ENCODE assay signal across 8 cellular contexts in the genomic region with DNA sequence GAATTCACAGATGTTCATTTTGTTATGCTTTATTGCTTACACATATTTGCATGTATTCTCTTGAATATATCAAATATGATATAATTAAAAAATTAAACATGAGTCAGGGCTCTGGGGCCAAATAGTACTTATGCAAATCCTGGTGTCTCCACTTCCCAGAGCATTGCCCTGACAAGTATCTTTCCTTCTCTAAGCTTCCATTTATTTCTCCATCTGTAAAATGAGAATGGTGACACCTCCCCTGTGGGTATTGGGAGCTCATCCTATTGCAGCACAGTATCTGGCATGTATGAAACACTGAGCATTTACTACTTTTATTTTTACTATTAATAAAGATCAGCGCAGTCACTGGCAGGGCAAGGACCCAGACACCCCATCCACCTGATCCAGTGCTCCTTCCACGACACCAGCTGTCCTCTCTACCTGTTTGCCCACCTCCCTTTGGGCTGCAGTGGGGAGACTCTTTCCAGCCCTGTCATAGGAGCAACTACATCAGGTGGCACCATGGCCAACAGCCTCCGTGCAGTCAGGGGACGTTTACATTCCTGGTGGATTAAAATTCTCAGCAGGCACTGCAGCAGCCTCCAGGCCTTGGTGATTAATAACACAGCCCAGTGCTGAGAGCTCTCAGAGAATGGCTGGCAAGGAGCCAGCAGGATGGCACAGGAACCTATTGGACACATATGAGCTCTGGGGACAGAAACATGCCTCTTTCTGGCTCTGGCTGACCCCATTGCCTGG.
A peak's percentile ranks its signal among the peaks of the same experiment; 100 is the strongest.
DNase-seq lines count a peak whose midpoint lies in the region; ATAC-seq and TF ChIP-seq lines count a peak whose summit lies in the region.

No MANE protein-coding gene starts in this region.

- CTCF ChIA-PET in HCT116 (lab: Charles Lee) = no interaction called here
- CTCF ChIA-PET in RWPE1 (lab: Yijun Ruan, JAX) = no interaction called here

- H3K4me3 ChIP-seq in HCT116 (replicated peaks in 1 of 2; ENCODE audit: low read depth in 1 of 2, low read length in 2 of 2) (no peak overlapping the region), transverse colon (no peak overlapping the region)

- intact Hi-C loops in HCT116 (cut with micrococcal nuclease) = no loop called here
- intact Hi-C loops in transverse colon (cut with DNase I; ENCODE audit: low total_unique reads) = no loop called here

- TF ChIP-seq CTCF in HCT116 (IDR thresholded peaks at IDR 0.05 in 2 of 3, conservative IDR thresholded peaks at IDR 0.05 in 1 of 3; ENCODE audit: borderline replicate concordance in 1 of 3, insufficient read depth in 1 of 3, low read depth in 2 of 3, low read length in 2 of 3) = no peak
- TF ChIP-seq CTCF in RWPE1 (conservative IDR thresholded peaks at IDR 0.05; ENCODE audit: low read depth) = no peak
- TF ChIP-seq CTCF in transverse colon (IDR thresholded peaks at IDR 0.05) = no peak

- TF ChIP-seq EP300 in transverse colon (IDR thresholded peaks at IDR 0.05; ENCODE audit: low read depth) = no peak

- no peak for TF ChIP-seq POLR2A in HCT116 (IDR thresholded peaks at IDR 0.05; ENCODE audit: borderline replicate concordance, extremely low read depth, insufficient read depth, insufficient read length)
- TF ChIP-seq POLR2A in transverse colon (IDR thresholded peaks at IDR 0.05) = no peak

- no peak overlapping the region for H3K9ac ChIP-seq in HCT116 (ENCODE audit: low read length)

- RAD21 ChIA-PET in HCT116 (lab: Charles Lee; ENCODE audit: low non-redundant PET in 1 of 2, low total read pairs in 2 of 2, uncharacterized antibody in 2 of 2, unreplicated experiment in 2 of 2) = no interaction called here

- peaks cover 0 to 2% (median under 1%) of the 10 kb centered on the region in 6 donors for H3K9me3 Mint-ChIP-seq in immature natural killer cell

- H3K36me3 Mint-ChIP-seq in immature natural killer cell = peaks cover 1 to 6% (median 5%) of the 10 kb centered on the region in 3 donors

- peaks cover 5 to 15% (median 9%) of the 10 kb centered on the region in 3 donors for H3K27me3 Mint-ChIP-seq in immature natural killer cell (ENCODE audit: low read depth in 3 of 3)

- DNase-seq in A172 (ENCODE audit: low spot score) = peak; percentile 87
- DNase-seq in HCT116 (ENCODE audit: low read depth, low spot score) = peak; percentile 15
- peak; percentile 72 for DNase-seq in RWPE1 (ENCODE audit: low spot score)
- DNase-seq in globus pallidus (ENCODE audit: low spot score) = peak; percentile 16
- peak; percentile 10 for DNase-seq in transverse colon
- no peak for DNase-seq in immature natural killer cell
- no peak for DNase-seq in stimulated activated CD4-positive, alpha-beta T cell treated with anti-CD3 and anti-CD28 coated beads, Interleukin-1b, Interleukin-23, amount 100 ng/mL, for 48 hours

- no peaks in the 10 kb centered on the region for H4K20me1 ChIP-seq in HCT116 (ENCODE audit: insufficient read depth)

- 46% methylated on average over 4 of the region's 4 CpGs; no CpG with 5 or more reads in 1 of the 2 donors for WGBS in transverse colon (ENCODE audit: low coverage in 1 of 2), 2 donors

- BruUV-seq in HCT116 (replicated peaks; lab: Mats Ljungman, UMichigan) = no TSS peak

- H3K27ac Mint-ChIP-seq in immature natural killer cell = no peak overlapping the region

- peaks cover 28 to 29% of the 10 kb centered on the region in 2 donors for H3K4me1 Mint-ChIP-seq in immature natural killer cell

- H3K79me2 ChIP-seq in HCT116 (ENCODE audit: insufficient read depth, low read length) = no peaks in the 10 kb centered on the region

- H3K9me3 ChIP-seq in HCT116 (ENCODE audit: control insufficient read depth in 1 of 2, insufficient read depth in 1 of 2, low read depth in 1 of 2, low read length in 2 of 2) (no peaks in the 10 kb centered on the region), transverse colon (no peaks in the 10 kb centered on the region)

- no peak overlapping the region for H2AFZ ChIP-seq in HCT116 (ENCODE audit: low read depth, low read length, poor library complexity, severe bottlenecking)

- H3K9me2 ChIP-seq in HCT116 (ENCODE audit: insufficient read depth) = no peaks in the 10 kb centered on the region

- in situ Hi-C loops in transverse colon (cut with MboI; ENCODE audit: low pct_ligation_motif_present in 1 of 4, low pct_unique_long_range_greater_than_20kb in 1 of 4, low sequenced_read_pairs in 3 of 4) = no loop called here

- no peaks in the 10 kb centered on the region for H3K27me3 ChIP-seq in HCT116 (ENCODE audit: insufficient read depth, low read length)
- no peaks in the 10 kb centered on the region for H3K27me3 ChIP-seq in transverse colon

- no peak for TF ChIP-seq RAD21 in HCT116 (IDR thresholded peaks at IDR 0.05; ENCODE audit: low read depth)

- H3K4me1 ChIP-seq in HCT116 (ENCODE audit: control insufficient read depth in 1 of 2, insufficient read depth in 2 of 2, low read length in 2 of 2) (peaks cover 9 to 10% of the 10 kb centered on the region in 2 experiments), transverse colon (peaks cover 0 to 7% (median 0%) of the 10 kb centered on the region in 4 donors)

- POLR2A ChIA-PET in HCT116 (lab: Charles Lee) (no interaction called here), RWPE1 (lab: Yijun Ruan, JAX; ENCODE audit: low non-redundant PET) (no interaction called here)

- ATAC-seq in HCT116 = peak; percentile 80
- no peak for ATAC-seq in GM19463 (IDR thresholded peaks at IDR 0.05; ENCODE audit: unreplicated experiment)

- peak overlapping the region; percentile 14; the same call in 1 of the 2 replicates for H3K4me2 ChIP-seq in HCT116 (ENCODE audit: low read length)

- no peak overlapping the region for H3K4me3 Mint-ChIP-seq in immature natural killer cell

- H3K36me3 ChIP-seq in HCT116 (ENCODE audit: control insufficient read depth in 1 of 2, insufficient read depth in 2 of 2, low read length in 2 of 2) (no peaks in the 10 kb centered on the region), transverse colon (no peaks in the 10 kb centered on the region)

- H3K27ac ChIP-seq in HCT116 (ENCODE audit: low read depth, low read length) = no peak overlapping the region
- peak overlapping the region; percentile 1; the same call in 1 of the 2 replicates for H3K27ac ChIP-seq in RWPE1
- H3K27ac ChIP-seq in transverse colon = peak overlapping the region in 1 of 4 donors; percentile 8

TF ChIP-seq in HCT116, 20 proteins besides CTCF, POLR2A, EP300 and RAD21 (continues in another document):
- TF ChIP-seq SRF (IDR thresholded peaks at IDR 0.05; ENCODE audit: low read depth) (no peak), EGR1 (IDR thresholded peaks at IDR 0.05; ENCODE audit: low read depth) (no peak), TCF7L2 (IDR thresholded peaks at IDR 0.05; ENCODE audit: borderline replicate concordance, extremely low read depth, insufficient read depth, insufficient read length) (no peak), ZNF274 (IDR thresholded peaks at IDR 0.05; ENCODE audit: low read depth, low read length) (no peak), EZH2 (IDR thresholded peaks at IDR 0.05) (no peak), YY1 (IDR thresholded peaks at IDR 0.05; ENCODE audit: extremely low read depth, insufficient replicate concordance, low read depth, low read length) (no peak), CEBPB (IDR thresholded peaks at IDR 0.05; ENCODE audit: low read depth) (no peak), ELF1 (IDR thresholded peaks at IDR 0.05; ENCODE audit: borderline replicate concordance, low read depth) (no peak), SIN3A (IDR thresholded peaks at IDR 0.05; ENCODE audit: low read depth) (no peak), FOSL1 (IDR thresholded peaks at IDR 0.05; ENCODE audit: low read depth) (no peak)
- TF ChIP-seq, protein P1, sequence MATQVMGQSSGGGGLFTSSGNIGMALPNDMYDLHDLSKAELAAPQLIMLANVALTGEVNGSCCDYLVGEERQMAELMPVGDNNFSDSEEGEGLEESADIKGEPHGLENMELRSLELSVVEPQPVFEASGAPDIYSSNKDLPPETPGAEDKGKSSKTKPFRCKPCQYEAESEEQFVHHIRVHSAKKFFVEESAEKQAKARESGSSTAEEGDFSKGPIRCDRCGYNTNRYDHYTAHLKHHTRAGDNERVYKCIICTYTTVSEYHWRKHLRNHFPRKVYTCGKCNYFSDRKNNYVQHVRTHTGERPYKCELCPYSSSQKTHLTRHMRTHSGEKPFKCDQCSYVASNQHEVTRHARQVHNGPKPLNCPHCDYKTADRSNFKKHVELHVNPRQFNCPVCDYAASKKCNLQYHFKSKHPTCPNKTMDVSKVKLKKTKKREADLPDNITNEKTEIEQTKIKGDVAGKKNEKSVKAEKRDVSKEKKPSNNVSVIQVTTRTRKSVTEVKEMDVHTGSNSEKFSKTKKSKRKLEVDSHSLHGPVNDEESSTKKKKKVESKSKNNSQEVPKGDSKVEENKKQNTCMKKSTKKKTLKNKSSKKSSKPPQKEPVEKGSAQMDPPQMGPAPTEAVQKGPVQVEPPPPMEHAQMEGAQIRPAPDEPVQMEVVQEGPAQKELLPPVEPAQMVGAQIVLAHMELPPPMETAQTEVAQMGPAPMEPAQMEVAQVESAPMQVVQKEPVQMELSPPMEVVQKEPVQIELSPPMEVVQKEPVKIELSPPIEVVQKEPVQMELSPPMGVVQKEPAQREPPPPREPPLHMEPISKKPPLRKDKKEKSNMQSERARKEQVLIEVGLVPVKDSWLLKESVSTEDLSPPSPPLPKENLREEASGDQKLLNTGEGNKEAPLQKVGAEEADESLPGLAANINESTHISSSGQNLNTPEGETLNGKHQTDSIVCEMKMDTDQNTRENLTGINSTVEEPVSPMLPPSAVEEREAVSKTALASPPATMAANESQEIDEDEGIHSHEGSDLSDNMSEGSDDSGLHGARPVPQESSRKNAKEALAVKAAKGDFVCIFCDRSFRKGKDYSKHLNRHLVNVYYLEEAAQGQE (IDR thresholded peaks at IDR 0.05; ENCODE audit: low read depth) = no peak
- TF ChIP-seq, protein P2, sequence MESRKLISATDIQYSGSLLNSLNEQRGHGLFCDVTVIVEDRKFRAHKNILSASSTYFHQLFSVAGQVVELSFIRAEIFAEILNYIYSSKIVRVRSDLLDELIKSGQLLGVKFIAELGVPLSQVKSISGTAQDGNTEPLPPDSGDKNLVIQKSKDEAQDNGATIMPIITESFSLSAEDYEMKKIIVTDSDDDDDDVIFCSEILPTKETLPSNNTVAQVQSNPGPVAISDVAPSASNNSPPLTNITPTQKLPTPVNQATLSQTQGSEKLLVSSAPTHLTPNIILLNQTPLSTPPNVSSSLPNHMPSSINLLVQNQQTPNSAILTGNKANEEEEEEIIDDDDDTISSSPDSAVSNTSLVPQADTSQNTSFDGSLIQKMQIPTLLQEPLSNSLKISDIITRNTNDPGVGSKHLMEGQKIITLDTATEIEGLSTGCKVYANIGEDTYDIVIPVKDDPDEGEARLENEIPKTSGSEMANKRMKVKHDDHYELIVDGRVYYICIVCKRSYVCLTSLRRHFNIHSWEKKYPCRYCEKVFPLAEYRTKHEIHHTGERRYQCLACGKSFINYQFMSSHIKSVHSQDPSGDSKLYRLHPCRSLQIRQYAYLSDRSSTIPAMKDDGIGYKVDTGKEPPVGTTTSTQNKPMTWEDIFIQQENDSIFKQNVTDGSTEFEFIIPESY (IDR thresholded peaks at IDR 0.05; ENCODE audit: extremely low read depth, insufficient replicate concordance, low read length) = no peak
- TF ChIP-seq, protein P3, sequence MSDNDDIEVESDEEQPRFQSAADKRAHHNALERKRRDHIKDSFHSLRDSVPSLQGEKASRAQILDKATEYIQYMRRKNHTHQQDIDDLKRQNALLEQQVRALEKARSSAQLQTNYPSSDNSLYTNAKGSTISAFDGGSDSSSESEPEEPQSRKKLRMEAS (IDR thresholded peaks at IDR 0.05) = no peak

Comparison
In these comparisons a context has a peak if more than half of its experiments do, and no peak if none do; other contexts are left out.
1. DNase-seq: peak in A172 (single experiment), HCT116 (single experiment), RWPE1 (single experiment), globus pallidus (single experiment) and transverse colon (single experiment); none in immature natural killer cell (0 of 3) and stimulated activated CD4-positive, alpha-beta T cell treated with anti-CD3 and anti-CD28 coated beads, Interleukin-1b, Interleukin-23, amount 100 ng/mL, for 48 hours (single experiment).